In the genomic region with DNA sequence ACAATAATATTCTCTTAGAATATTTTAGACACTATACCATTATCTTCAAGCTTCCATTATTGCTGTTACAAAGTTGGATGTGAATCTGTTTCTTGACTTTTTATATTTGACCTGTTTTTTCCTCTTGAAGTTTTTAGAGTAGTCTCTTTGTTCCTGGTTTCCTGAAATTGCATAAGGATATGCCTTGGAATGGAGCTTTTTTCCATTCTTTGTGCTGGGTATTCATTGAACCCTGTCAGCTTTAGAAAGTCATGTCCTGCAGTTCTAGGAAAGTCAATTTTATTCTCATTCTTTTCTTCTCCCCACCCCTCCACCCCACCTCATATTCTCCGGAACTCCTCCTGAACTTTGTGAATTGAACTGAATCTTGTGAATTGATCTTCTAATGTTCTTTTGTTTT, we compare ENCODE assay signal across 3 cellular contexts.
TF ChIP-seq lines count a peak whose summit lies in the region.

No MANE protein-coding gene starts in this region.

TF ChIP-seq in GM23338, 12 proteins besides CTCF, POLR2A, EP300 and RAD21:
- TF ChIP-seq ZNF331 (CRISPR knock-in tag; IDR thresholded peaks at IDR 0.05; ENCODE audit: low read depth), result no peak

TF ChIP-seq in H1, 55 proteins besides CTCF, POLR2A, EP300 and RAD21:
- TF ChIP-seq GABPA (IDR thresholded peaks at IDR 0.05; ENCODE audit: borderline replicate concordance, insufficient read depth, low read length) (no peak), MAFK (IDR thresholded peaks at IDR 0.05; ENCODE audit: low read depth, low read length) (no peak), BACH1 (IDR thresholded peaks at IDR 0.05; ENCODE audit: low read length) (no peak), ASH2L (IDR thresholded peaks at IDR 0.05; ENCODE audit: low read length) (no peak), RNF2 (IDR thresholded peaks at IDR 0.05; ENCODE audit: borderline replicate concordance, low read depth, low read length, missing control alignments, poor library complexity, severe bottlenecking) (no peak), RFX5 (IDR thresholded peaks at IDR 0.05; ENCODE audit: borderline replicate concordance, low read depth, low read length) (no peak), GTF2F1 (IDR thresholded peaks at IDR 0.05; ENCODE audit: borderline replicate concordance, low read depth, low read length) (no peak), TBP (IDR thresholded peaks at IDR 0.05; ENCODE audit: low read depth, low read length) (no peak), KDM5A (IDR thresholded peaks at IDR 0.05; ENCODE audit: low read length) (no peak)
- TF ChIP-seq, protein P1, sequence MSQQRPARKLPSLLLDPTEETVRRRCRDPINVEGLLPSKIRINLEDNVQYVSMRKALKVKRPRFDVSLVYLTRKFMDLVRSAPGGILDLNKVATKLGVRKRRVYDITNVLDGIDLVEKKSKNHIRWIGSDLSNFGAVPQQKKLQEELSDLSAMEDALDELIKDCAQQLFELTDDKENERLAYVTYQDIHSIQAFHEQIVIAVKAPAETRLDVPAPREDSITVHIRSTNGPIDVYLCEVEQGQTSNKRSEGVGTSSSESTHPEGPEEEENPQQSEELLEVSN (IDR thresholded peaks at IDR 0.05), result no peak

TF ChIP-seq in endothelial cell of umbilical vein, 7 proteins besides CTCF, POLR2A, EP300 and RAD21:
- TF ChIP-seq FOS (IDR thresholded peaks at IDR 0.05; ENCODE audit: borderline replicate concordance, insufficient read depth, low read length) (no peak), JUN (IDR thresholded peaks at IDR 0.05; ENCODE audit: borderline replicate concordance, insufficient read depth, insufficient read length, low read depth) (no peak), POLR2AphosphoS5 (IDR thresholded peaks at IDR 0.05; ENCODE audit: insufficient read depth, low read depth, low read length) (no peak), GATA2 (IDR thresholded peaks at IDR 0.05; ENCODE audit: insufficient read depth, insufficient read length, low read depth, low read length) (no peak), MYC (IDR thresholded peaks at IDR 0.05; ENCODE audit: low read depth, low read length) (no peak)
- TF ChIP-seq, protein P2, sequence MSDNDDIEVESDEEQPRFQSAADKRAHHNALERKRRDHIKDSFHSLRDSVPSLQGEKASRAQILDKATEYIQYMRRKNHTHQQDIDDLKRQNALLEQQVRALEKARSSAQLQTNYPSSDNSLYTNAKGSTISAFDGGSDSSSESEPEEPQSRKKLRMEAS (IDR thresholded peaks at IDR 0.05; ENCODE audit: insufficient read depth, insufficient read length), result no peak
